ENCODE assay signal across 16 cellular contexts in the genomic region with DNA sequence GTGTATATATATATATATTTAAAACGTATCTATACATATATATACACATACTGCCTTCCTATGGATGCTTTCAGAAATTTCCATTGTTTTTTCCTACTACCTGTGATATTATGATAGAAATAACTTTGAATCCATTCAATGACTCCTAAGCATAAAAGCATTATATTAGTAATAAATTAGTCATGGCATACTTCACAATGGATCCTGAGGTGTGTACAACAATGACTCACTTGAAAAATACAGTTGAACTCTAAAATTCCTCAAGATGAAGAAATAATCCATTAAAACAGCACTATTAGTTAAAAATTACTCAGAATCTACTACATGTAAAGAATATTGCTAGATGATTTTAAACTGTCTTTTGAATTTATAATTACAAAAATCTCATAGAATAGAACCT.
"Had no signal": no experiment of that assay in that cellular context is flagged by ENCODE, and none has a peak within 500 bp of the region (broad histone marks: within the 10 kb centered on the region; RNA-seq: fewer than 3 reads in every experiment).

No MANE protein-coding gene starts in this region.

- H3K4me1 ChIP-seq: esophagus squamous epithelium, neural progenitor cell, stomach, testis had no signal

- H3K4me3 ChIP-seq: dorsolateral prefrontal cortex, esophagus squamous epithelium, neural progenitor cell, ovary, stomach, testis had no signal

- H3K27me3 ChIP-seq: dorsolateral prefrontal cortex, esophagus squamous epithelium, neural progenitor cell, ovary, stomach, testis had no signal

- H3K9ac ChIP-seq: neural progenitor cell had no signal

- H3K9me3 ChIP-seq: testis had no signal

- H3K4me2 ChIP-seq: neural progenitor cell had no signal

- H2AFZ ChIP-seq: neural progenitor cell had no signal

- H3K36me3 ChIP-seq: esophagus squamous epithelium, neural progenitor cell, ovary, stomach had no signal

- H3K27ac ChIP-seq: dorsolateral prefrontal cortex, esophagus squamous epithelium, neural progenitor cell, ovary, stomach, testis had no signal

- DNase-seq: activated B cell treated with CpG ODN at 0.5 μM for 24 hours; activated CD4-positive, alpha-beta T cell treated with anti-CD3 and anti-CD28 coated beads, Interleukin-2, amount 10 ng/mL, durations not matched to agents 24 days and 14 days; activated naive CD4-positive, alpha-beta T cell; activated naive CD8-positive, alpha-beta T cell treated with anti-CD3 and anti-CD28 coated beads, Interleukin-2, amount 10 ng/mL, durations not matched to agents 7 days and 5 days; anterior cingulate cortex; dorsolateral prefrontal cortex; endodermal cell; esophagus squamous epithelium; foreskin fibroblast; head of caudate nucleus; naive B cell; ovary; stimulated activated CD4-positive, alpha-beta T cell treated with anti-CD3 and anti-CD28 coated beads, Interleukin-1b, Interleukin-23, amount 100 ng/mL, for 48 hours; stomach; testis had no signal
